Comparison of ENCODE assay signal across 26 cellular contexts in genomic region chr2:29079887-29080286, GRCh38. TPM values are rescaled to one million over a fixed set of nuclear protein-coding genes. Genes with fewer than 3 reads are reported as not detected.
"Had no signal": no experiment of that assay in that cellular context is flagged by ENCODE, and none has a peak within 500 bp of the region (broad histone marks: within the 10 kb centered on the region; RNA-seq: fewer than 3 reads in every experiment).

No MANE protein-coding gene starts in this region.

- H3K27ac Mint-ChIP-seq: IgD-negative memory B cell had no signal

- ATAC-seq: K562, Panc1, PC-3 had no signal

- H3K9ac ChIP-seq: KMS-11, SK-N-SH had no signal

- H3K36me3 Mint-ChIP-seq: IgD-negative memory B cell had no signal

- H3K9me3 ChIP-seq: SK-N-SH had no signal

- H3K27me3 Mint-ChIP-seq: IgD-negative memory B cell had no signal

- H3K27me3 ChIP-seq: MG63 had no signal

- H3K4me3 ChIP-seq: K562, MG63 had no signal

- H3K27ac ChIP-seq: HL-60, KMS-11, RWPE1 had no signal

- H3K4me3 Mint-ChIP-seq: IgD-negative memory B cell had no signal

- H3K4me2 ChIP-seq: KMS-11, SK-N-SH had no signal

- H3K36me3 ChIP-seq: MG63 had no signal

- DNase-seq: Kasumi-1, MG63, NCI-H1092, NCI-H1105 treated with DMSO at 0.1 percent for 48 hours, NCI-H1417 treated with DMSO at 0.1 percent for 48 hours, NCI-H146, NCI-H1694 treated with DMSO at 0.1 percent for 48 hours, NCI-H1930, NCI-H2081, NCI-H2107, NCI-H2227 treated with DMSO at 0.1 percent for 48 hours, NCI-H524, NCI-H526 treated with DMSO at 0.1 percent for 48 hours, NCI-H748 treated with DMSO at 0.1 percent for 48 hours, PC-3, SHP77, SK-N-SH, SW 1271 had no signal

RNA-seq across cellular contexts. Expression of gene PCARE, which starts 5.6 kb away (rescaled TPM):
- total RNA-seq: K562, NCI-H460, OCI-LY7, PC-3 had no signal
- polyA plus RNA-seq: IgD-negative memory B cell, K562, SK-N-SH had no signal

RNA-seq across cellular contexts. Expression of gene CLIP4, which starts 35.3 kb away (rescaled TPM):
- total RNA-seq: OCI-LY7 had no signal
